In genomic region chr18:12372406-12372805, GRCh38 we compare ENCODE assay signal across 18 cellular contexts. TPM values are rescaled to one million over a fixed set of nuclear protein-coding genes. Genes with fewer than 3 reads are reported as not detected.
DNase-seq lines count a peak whose midpoint lies in the region; ATAC-seq and TF ChIP-seq lines count a peak whose summit lies in the region.
"Had no signal": no experiment of that assay in that cellular context is flagged by ENCODE, and none has a peak within 500 bp of the region (broad histone marks: within the 10 kb centered on the region; RNA-seq: fewer than 3 reads in every experiment).

No MANE protein-coding gene starts in this region.

- intact Hi-C loops in Right ventricle myocardium superior (cut with DNase I), result loop anchor here (10.0 kb wide), 1 partner anchor 58 kb away; no protein-coding TSS in a partner anchor
- intact Hi-C loops in lower lobe of right lung (cut with DNase I), result no loop called here
- intact Hi-C loops in prostate gland (cut with DNase I), result loop anchor here (5.0 kb wide), 1 partner anchor 100 kb away; no protein-coding TSS in a partner anchor

- H3K23ac ChIP-seq in trophoblast cell (ENCODE audit: low read length), result no peak overlapping the region

- DNase-seq in cardiac muscle cell (ENCODE audit: low read depth in 1 of 2, low spot score in 1 of 2) (no peak), Right ventricle myocardium superior (no peak), SK-MEL-5 (ENCODE audit: low read depth, low spot score) (peak; percentile 69), trophoblast cell (no peak), lower lobe of right lung (no peak), omental fat pad (ENCODE audit: low spot score) (no peak), prostate gland (ENCODE audit: low spot score) (no peak)
- DNase-seq: GOT3, KBM-7, NCI-H1105, NCI-H1694 treated with DMSO at 0.1 percent for 48 hours, NCI-H345, NCI-H69, PC-3 had no signal

- no peak overlapping the region for H4K91ac ChIP-seq in trophoblast cell (ENCODE audit: low read depth, low read length)

- no peak for TF ChIP-seq POLR2A in prostate gland (IDR thresholded peaks at IDR 0.05)

- no peak overlapping the region for H3K4me2 ChIP-seq in trophoblast cell (ENCODE audit: low read length)
- H3K4me2 ChIP-seq: BLaER1 had no signal

- TF ChIP-seq CTCF in cardiac muscle cell (IDR thresholded peaks at IDR 0.05; ENCODE audit: low read depth, low read length) (no peak), lower lobe of right lung (IDR thresholded peaks at IDR 0.05) (no peak), omental fat pad (IDR thresholded peaks at IDR 0.05) (no peak), prostate gland (IDR thresholded peaks at IDR 0.05) (no peak)

- in situ Hi-C loops in SK-MEL-5 (cut with HindIII; ENCODE audit: low pct_unique_long_range_greater_than_20kb, low sequenced_read_pairs), result no loop called here

- H3K9me3 ChIP-seq in cardiac muscle cell (ENCODE audit: low read depth), result no peaks in the 10 kb centered on the region
- H3K9me3 ChIP-seq in duodenal mucosa (ENCODE audit: control insufficient read depth in 1 of 2, low read length in 2 of 2), result peaks cover 0 to 2% of the 10 kb centered on the region in 2 donors
- H3K9me3 ChIP-seq in trophoblast cell (ENCODE audit: insufficient read depth, low read depth, low read length), result no peaks in the 10 kb centered on the region
- no peaks in the 10 kb centered on the region for H3K9me3 ChIP-seq in lower lobe of right lung
- H3K9me3 ChIP-seq in prostate gland, result no peaks in the 10 kb centered on the region
- H3K9me3 ChIP-seq: BLaER1 had no signal

- H3K27me3 ChIP-seq in cardiac muscle cell (no peaks in the 10 kb centered on the region), duodenal mucosa (ENCODE audit: control insufficient read depth in 1 of 2, insufficient read depth in 2 of 2, low read length in 2 of 2) (no peaks in the 10 kb centered on the region), trophoblast cell (ENCODE audit: insufficient read depth, low read length) (no peaks in the 10 kb centered on the region), lower lobe of right lung (ENCODE audit: low read depth) (no peaks in the 10 kb centered on the region), prostate gland (replicated peaks; ENCODE audit: insufficient read depth) (no peaks in the 10 kb centered on the region)
- H3K27me3 ChIP-seq: BLaER1 had no signal

- no peak overlapping the region for H2AK5ac ChIP-seq in trophoblast cell (ENCODE audit: low read length)

- H3K27ac ChIP-seq in cardiac muscle cell (peak overlapping the region; percentile 70), duodenal mucosa (ENCODE audit: low read depth, low read length) (peak overlapping the region; percentile 37), trophoblast cell (ENCODE audit: low read depth, low read length) (no peak overlapping the region), lower lobe of right lung (no peak overlapping the region), prostate gland (no peak overlapping the region)
- H3K27ac ChIP-seq: 22Rv1, BLaER1, HL-60 had no signal

- H2BK120ac ChIP-seq in trophoblast cell (ENCODE audit: insufficient read depth, low read length, poor library complexity), result no peak overlapping the region

- H3K4me3 ChIP-seq in cardiac muscle cell (no peak overlapping the region), duodenal mucosa (ENCODE audit: low read depth in 1 of 2, low read length in 2 of 2) (peak overlapping the region; percentile 14 to 33), trophoblast cell (ENCODE audit: low read depth, low read length) (no peak overlapping the region), lower lobe of right lung (no peak overlapping the region), prostate gland (no peak overlapping the region)
- H3K4me3 ChIP-seq: BLaER1 had no signal

- H3K4ac ChIP-seq in trophoblast cell (ENCODE audit: low read depth, low read length), result peak overlapping the region; percentile 8

- H3K18ac ChIP-seq in trophoblast cell (ENCODE audit: low read length), result no peak overlapping the region

- H4K8ac ChIP-seq in trophoblast cell (ENCODE audit: low read depth, low read length), result no peak overlapping the region

- H3K14ac ChIP-seq in trophoblast cell (ENCODE audit: low read length), result no peak overlapping the region

- peaks cover 28% of the 10 kb centered on the region for H3K79me2 ChIP-seq in trophoblast cell (ENCODE audit: control insufficient read depth, insufficient read depth, low read length, poor library complexity)

- H2AFZ ChIP-seq in trophoblast cell (ENCODE audit: insufficient read depth, low read length, poor library complexity), result no peak overlapping the region

- H3K9ac ChIP-seq in duodenal mucosa (ENCODE audit: low read depth in 1 of 2, low read length in 2 of 2) (peak overlapping the region in 1 of 2 donors; percentile 16), trophoblast cell (ENCODE audit: low read length) (no peak overlapping the region)
- H3K9ac ChIP-seq: BLaER1 had no signal

- H4K12ac ChIP-seq in trophoblast cell (ENCODE audit: low read depth, low read length), result no peak overlapping the region

- H2BK12ac ChIP-seq in trophoblast cell (ENCODE audit: low read length), result no peak overlapping the region

- H3K36me3 ChIP-seq in cardiac muscle cell, result peaks cover 15% of the 10 kb centered on the region
- peaks cover 7 to 16% of the 10 kb centered on the region in 2 donors for H3K36me3 ChIP-seq in duodenal mucosa (ENCODE audit: control insufficient read depth in 1 of 2, insufficient read depth in 2 of 2, low read length in 2 of 2)
- H3K36me3 ChIP-seq in trophoblast cell (ENCODE audit: control insufficient read depth in 1 of 2, insufficient read depth in 2 of 2, low read length in 2 of 2), result peaks cover 9 to 15% of the 10 kb centered on the region in 2 experiments
- peaks cover 28% of the 10 kb centered on the region for H3K36me3 ChIP-seq in lower lobe of right lung
- no peaks in the 10 kb centered on the region for H3K36me3 ChIP-seq in prostate gland

- WGBS in trophoblast cell (ENCODE audit: extremely low coverage, insufficient coverage, insufficient read length), result no CpG with 5 or more reads among the region's 3 CpGs
- 57% methylated on average over 3 of the region's 3 CpGs for WGBS in prostate gland

- H3K4me1 ChIP-seq in cardiac muscle cell (ENCODE audit: low read depth) (peaks cover 19% of the 10 kb centered on the region), duodenal mucosa (ENCODE audit: control insufficient read depth in 1 of 2, insufficient read depth in 2 of 2, low read length in 2 of 2) (peaks cover 41 to 54% of the 10 kb centered on the region in 2 donors), trophoblast cell (ENCODE audit: control insufficient read depth in 1 of 2, insufficient read depth in 2 of 2, low read length in 2 of 2) (peaks cover 6 to 8% of the 10 kb centered on the region in 2 experiments), lower lobe of right lung (peaks cover 46% of the 10 kb centered on the region), prostate gland (replicated peaks) (peaks cover 3% of the 10 kb centered on the region)

- H3K79me1 ChIP-seq in trophoblast cell (ENCODE audit: low read length), result peaks cover 7% of the 10 kb centered on the region

- no peak for ATAC-seq in Right ventricle myocardium superior (ENCODE audit: poor library complexity)
- ATAC-seq in lower lobe of right lung, result no peak
- no peak for ATAC-seq in omental fat pad (ENCODE audit: low FRiP score)
- ATAC-seq: PC-3 had no signal

- H2BK5ac ChIP-seq in trophoblast cell (ENCODE audit: low read depth, low read length, poor library complexity), result no peak overlapping the region

RNA-seq across cellular contexts. Expression of gene AFG3L2, which starts 4.6 kb away (rescaled TPM):
- total RNA-seq in cardiac muscle cell (82.3 and 97.6 TPM in 2 replicates), Right ventricle myocardium superior (145 TPM), lower lobe of right lung (31.1 TPM), omental fat pad (10 to 100 TPM; 36.4 to 64.0 (median 40.1) TPM), prostate gland (10 to 100 TPM; 39.7 to 51.5 TPM)
- 83.5 and 92.3 TPM in 2 replicates for polyA plus RNA-seq in cardiac muscle cell
- 112 and 132 TPM in 2 replicates for total RNA-seq in SK-MEL-5 (2014; rRNA removed; shearing (Covaris generic))
- polyA plus RNA-seq in SK-MEL-5 (2015; cell fraction: cytosol; rRNA removed), result 72.4 and 86.0 TPM in 2 replicates
- 48.4 and 49.0 TPM in 2 replicates for polyA plus RNA-seq in SK-MEL-5 (2015; cell fraction: nucleus; rRNA removed)
- polyA plus RNA-seq in trophoblast cell (2013), result 25.2 and 26.2 TPM in 2 replicates

RNA-seq across cellular contexts. Expression of gene PRELID3A, which starts 35.3 kb away (rescaled TPM):
- 3.7 and 7.0 TPM in 2 replicates for total RNA-seq in cardiac muscle cell
- 0.76 and 1.8 TPM in 2 replicates for polyA plus RNA-seq in cardiac muscle cell
- 1.2 TPM for total RNA-seq in Right ventricle myocardium superior
- 2.0 and 2.5 TPM in 2 replicates for total RNA-seq in SK-MEL-5 (2014; rRNA removed; shearing (Covaris generic))
- 3.3 and 5.5 TPM in 2 replicates for polyA plus RNA-seq in SK-MEL-5 (2015; cell fraction: cytosol; rRNA removed)
- 9.8 and 10.7 TPM in 2 replicates for polyA plus RNA-seq in SK-MEL-5 (2015; cell fraction: nucleus; rRNA removed)
- polyA plus RNA-seq in trophoblast cell (2013), result 0.59 and 0.82 TPM in 2 replicates
- 5.0 TPM for total RNA-seq in lower lobe of right lung
- total RNA-seq in omental fat pad, result 1 to 10 TPM; 2.6 to 5.4 (median 4.0) TPM
- 1 to 10 TPM; 1.3 to 6.9 TPM for total RNA-seq in prostate gland

Comparison
In these comparisons a context has a peak if more than half of its experiments do, and no peak if none do; other contexts are left out.
1. H3K27ac ChIP-seq: peak in cardiac muscle cell (single experiment) and duodenal mucosa (single experiment); none in trophoblast cell (single experiment), lower lobe of right lung (single experiment) and prostate gland (0 of 2).
2. H3K4me3 ChIP-seq: peak in duodenal mucosa (2 of 2); none in cardiac muscle cell (single experiment), trophoblast cell (single experiment), lower lobe of right lung (single experiment) and prostate gland (0 of 2).